Comparison of ENCODE assay signal across 1 cellular context in the genomic region with DNA sequence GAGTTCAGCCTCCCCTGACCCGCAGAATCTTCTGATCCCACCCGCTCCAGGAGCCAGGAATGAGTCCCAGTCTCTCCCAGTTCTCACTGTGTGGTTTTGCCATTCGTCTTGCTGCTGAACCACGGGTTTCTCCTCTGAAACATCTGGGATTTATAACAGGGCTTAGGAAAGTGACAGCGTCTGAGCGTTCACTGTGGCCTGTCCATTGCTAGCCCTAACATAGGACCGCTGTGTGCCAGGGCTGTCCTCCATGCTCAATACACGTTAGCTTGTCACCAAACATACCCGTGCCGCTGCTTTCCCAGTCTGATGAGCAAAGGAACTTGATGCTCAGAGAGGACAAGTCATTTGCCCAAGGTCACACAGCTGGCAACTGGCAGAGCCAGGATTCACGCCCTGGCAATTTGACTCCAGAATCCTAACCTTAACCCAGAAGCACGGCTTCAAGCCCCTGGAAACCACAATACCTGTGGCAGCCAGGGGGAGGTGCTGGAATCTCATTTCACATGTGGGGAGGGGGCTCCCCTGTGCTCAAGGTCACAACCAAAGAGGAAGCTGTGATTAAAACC.
A peak's percentile ranks its signal among the peaks of the same experiment; 100 is the strongest.
TF ChIP-seq lines count a peak whose summit lies in the region.

No MANE protein-coding gene starts in this region.

TF ChIP-seq in GM12878, 131 proteins besides CTCF, POLR2A, EP300 and RAD21:
- TF ChIP-seq POU2F2 (IDR thresholded peaks at IDR 0.05; ENCODE audit: borderline replicate concordance, low read depth, low read length) (peak; percentile 11; the same call in 1 of the 3 replicates), CBFB (IDR thresholded peaks at IDR 0.05; ENCODE audit: low read depth) (peak; percentile 36; the same call in 1 of the 2 replicates), BCL3 (IDR thresholded peaks at IDR 0.05; ENCODE audit: borderline replicate concordance, insufficient read depth, low read depth, low read length, poor library complexity, severe bottlenecking) (peak; percentile 1), IRF4 (IDR thresholded peaks at IDR 0.05; ENCODE audit: low read depth, low read length) (0 out of 2 replicates have a peak, but pooled peaks have one; percentile 11), SUZ12 (IDR thresholded peaks at IDR 0.05; ENCODE audit: unreplicated experiment) (no peak), NR2C2 (IDR thresholded peaks at IDR 0.05; ENCODE audit: borderline replicate concordance, control insufficient read depth, insufficient read length, low read depth) (no peak), RUNX3 (IDR thresholded peaks at IDR 0.05; ENCODE audit: low read length) (peak; percentile 23; the same call in 1 of the 2 replicates)
